ENCODE assay signal across 27 cellular contexts in genomic region chr4:153332936-153333335, GRCh38. TPM values are rescaled to one million over a fixed set of nuclear protein-coding genes. Genes with fewer than 3 reads are reported as not detected.
"Had no signal": no experiment of that assay in that cellular context is flagged by ENCODE, and none has a peak within 500 bp of the region (broad histone marks: within the 10 kb centered on the region; RNA-seq: fewer than 3 reads in every experiment).

No MANE protein-coding gene starts in this region.

- H3K4me3 ChIP-seq: body of pancreas, gastrocnemius medialis, ovary, psoas muscle, thyroid gland, upper lobe of right lung had no signal

- DNase-seq: activated CD4-positive, alpha-beta T cell treated with anti-CD3 and anti-CD28 coated beads, Interleukin-2, amount 10 ng/mL, durations not matched to agents 24 days and 14 days; activated CD8-positive, alpha-beta memory T cell treated with anti-CD3 and anti-CD28 coated beads, Interleukin-2, amount 10 ng/mL, durations not matched to agents 7 days and 5 days; activated CD8-positive, alpha-beta T cell treated with anti-CD3 and anti-CD28 coated beads for 36 hours; activated gamma-delta T cell; activated naive CD4-positive, alpha-beta T cell treated with anti-CD3 and anti-CD28 coated beads, Interleukin-2, amount 50 U/mL, for 16 hours; activated naive CD8-positive, alpha-beta T cell treated with anti-CD3 and anti-CD28 coated beads, Interleukin-2, amount 50 U/mL, for 24 hours; activated T-cell treated with anti-CD3 and anti-CD28 coated beads for 4 hours; anterior cingulate cortex; body of pancreas; effector CD4-positive, alpha-beta T cell; erythroblast; gastrocnemius medialis; hypothalamus; islet precursor cell; left cardiac atrium; ovary; psoas muscle; right cardiac atrium; stimulated activated CD4-positive, alpha-beta T cell treated with anti-CD3 and anti-CD28 coated beads, Interleukin-1b, Interleukin-23, amount 100 ng/mL, for 48 hours; substantia nigra; thyroid gland; upper lobe of right lung had no signal

- H3K27ac Mint-ChIP-seq: activated CD4-positive, alpha-beta T cell treated with anti-CD3 and anti-CD28 coated beads, Interleukin-2, amount 10 ng/mL, durations not matched to agents 24 days and 14 days; activated CD8-positive, alpha-beta memory T cell treated with anti-CD3 and anti-CD28 coated beads, Interleukin-2, amount 10 ng/mL, durations not matched to agents 7 days and 5 days; activated CD8-positive, alpha-beta T cell treated with anti-CD3 and anti-CD28 coated beads for 36 hours; activated naive CD8-positive, alpha-beta T cell treated with anti-CD3 and anti-CD28 coated beads, Interleukin-2, amount 50 U/mL, for 24 hours; memory B cell; natural killer cell treated with Interleukin-12 subunit alpha and Interleukin-12 subunit beta and Interleukin-15 and Interleukin-18, amount 100 ng/mL, for 72 hours; stimulated activated naive CD8-positive, alpha-beta T cell treated with anti-CD3 and anti-CD28 coated beads, Interleukin-15, Interleukin-2, amounts not matched to agents 100 ng/mL and 50 ng/mL, for 24 hours had no signal

- H3K4me1 Mint-ChIP-seq: activated CD8-positive, alpha-beta memory T cell treated with anti-CD3 and anti-CD28 coated beads, Interleukin-2, amount 10 ng/mL, durations not matched to agents 7 days and 5 days; activated naive CD8-positive, alpha-beta T cell treated with anti-CD3 and anti-CD28 coated beads, Interleukin-2, amount 50 U/mL, for 24 hours; memory B cell had no signal

- H3K9me3 Mint-ChIP-seq: activated CD4-positive, alpha-beta T cell treated with anti-CD3 and anti-CD28 coated beads, Interleukin-2, amount 10 ng/mL, durations not matched to agents 24 days and 14 days; activated CD8-positive, alpha-beta T cell treated with anti-CD3 and anti-CD28 coated beads for 36 hours; activated naive CD8-positive, alpha-beta T cell treated with anti-CD3 and anti-CD28 coated beads, Interleukin-2, amount 50 U/mL, for 24 hours; memory B cell; natural killer cell treated with Interleukin-12 subunit alpha and Interleukin-12 subunit beta and Interleukin-15 and Interleukin-18, amount 100 ng/mL, for 72 hours; stimulated activated naive CD8-positive, alpha-beta T cell treated with anti-CD3 and anti-CD28 coated beads, Interleukin-15, Interleukin-2, amounts not matched to agents 100 ng/mL and 50 ng/mL, for 24 hours had no signal

- FAIRE-seq: endometrium had no signal

- H3K27me3 Mint-ChIP-seq: activated CD8-positive, alpha-beta T cell treated with anti-CD3 and anti-CD28 coated beads for 36 hours; activated naive CD8-positive, alpha-beta T cell treated with anti-CD3 and anti-CD28 coated beads, Interleukin-2, amount 50 U/mL, for 24 hours; memory B cell; stimulated activated naive CD8-positive, alpha-beta T cell treated with anti-CD3 and anti-CD28 coated beads, Interleukin-15, Interleukin-2, amounts not matched to agents 100 ng/mL and 50 ng/mL, for 24 hours had no signal

- H3K36me3 Mint-ChIP-seq: activated CD8-positive, alpha-beta memory T cell treated with anti-CD3 and anti-CD28 coated beads, Interleukin-2, amount 10 ng/mL, durations not matched to agents 7 days and 5 days; memory B cell; natural killer cell treated with Interleukin-12 subunit alpha and Interleukin-12 subunit beta and Interleukin-15 and Interleukin-18, amount 100 ng/mL, for 72 hours had no signal

- H3K4me3 Mint-ChIP-seq: activated CD4-positive, alpha-beta T cell treated with anti-CD3 and anti-CD28 coated beads, Interleukin-2, amount 10 ng/mL, durations not matched to agents 24 days and 14 days; activated CD8-positive, alpha-beta memory T cell treated with anti-CD3 and anti-CD28 coated beads, Interleukin-2, amount 10 ng/mL, durations not matched to agents 7 days and 5 days; activated CD8-positive, alpha-beta T cell treated with anti-CD3 and anti-CD28 coated beads for 36 hours; activated naive CD8-positive, alpha-beta T cell treated with anti-CD3 and anti-CD28 coated beads, Interleukin-2, amount 50 U/mL, for 24 hours; memory B cell; natural killer cell treated with Interleukin-12 subunit alpha and Interleukin-12 subunit beta and Interleukin-15 and Interleukin-18, amount 100 ng/mL, for 72 hours; stimulated activated naive CD8-positive, alpha-beta T cell treated with anti-CD3 and anti-CD28 coated beads, Interleukin-15, Interleukin-2, amounts not matched to agents 100 ng/mL and 50 ng/mL, for 24 hours had no signal

RNA-seq across cellular contexts. Expression of gene MND1, which starts 11.6 kb away (rescaled TPM):
- total RNA-seq: cardiac septum, upper lobe of right lung had no signal
